In genomic region chr5:179227196-179227577, GRCh38 we compare ENCODE assay signal across 1 cellular context.
TF ChIP-seq lines count a peak whose summit lies in the region.

No MANE protein-coding gene starts in this region.

TF ChIP-seq in HepG2, 621 proteins besides CTCF, POLR2A, EP300 and RAD21 (continued from another document):
- TF ChIP-seq ZNF362 (CRISPR knock-in tag; IDR thresholded peaks at IDR 0.05; ENCODE audit: borderline replicate concordance) (no peak), POLR2G (IDR thresholded peaks at IDR 0.05; ENCODE audit: low read depth, low read length) (no peak), PPARG (CRISPR knock-in tag; conservative IDR thresholded peaks at IDR 0.05) (no peak), YY1 (IDR thresholded peaks at IDR 0.05; ENCODE audit: insufficient read depth, insufficient replicate concordance, low read depth, low read length) (no peak), GATAD1 (CRISPR knock-in tag; IDR thresholded peaks at IDR 0.05) (no peak), ELK4 (CRISPR knock-in tag; IDR thresholded peaks at IDR 0.05; ENCODE audit: borderline replicate concordance) (no peak), ZNF335 (CRISPR knock-in tag; IDR thresholded peaks at IDR 0.05) (no peak)
